Comparison of ENCODE assay signal across 25 cellular contexts in the genomic region with DNA sequence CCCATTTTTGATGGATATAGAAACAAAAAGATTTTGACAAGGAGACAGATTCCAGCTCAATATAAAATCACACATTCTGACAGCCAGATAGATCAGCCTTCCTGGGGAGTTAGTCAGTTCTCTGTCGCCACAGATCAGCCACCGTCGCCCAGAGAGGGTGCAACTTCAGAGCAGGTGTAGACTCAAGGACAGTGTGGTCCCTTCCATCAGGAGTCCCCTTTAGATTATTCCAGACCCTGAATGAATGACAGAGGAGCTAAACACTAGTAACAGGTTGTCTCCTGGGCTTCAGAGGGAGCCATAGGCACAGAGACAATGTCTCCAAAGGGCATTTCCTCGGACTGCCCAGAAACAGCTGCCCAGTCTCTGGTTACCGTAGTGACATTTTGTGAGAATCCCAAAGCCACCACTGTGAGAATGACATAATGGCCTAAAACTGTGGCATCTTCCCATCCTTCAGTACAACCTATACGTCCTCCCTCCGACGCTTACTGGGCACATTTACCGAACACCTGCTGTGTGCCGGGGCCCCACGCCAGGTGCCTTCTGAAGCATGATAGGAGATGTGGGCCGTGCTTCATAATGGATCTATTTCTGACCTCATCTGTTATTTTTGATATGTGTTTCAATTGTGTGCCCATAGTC. TPM values are rescaled to one million over a fixed set of nuclear protein-coding genes. Genes with fewer than 3 reads are reported as not detected.
DNase-seq lines count a peak whose midpoint lies in the region; ATAC-seq and TF ChIP-seq lines count a peak whose summit lies in the region.
"Had no signal": no experiment of that assay in that cellular context is flagged by ENCODE, and none has a peak within 500 bp of the region (broad histone marks: within the 10 kb centered on the region; RNA-seq: fewer than 3 reads in every experiment).

No MANE protein-coding gene starts in this region.

- H3K79me2 ChIP-seq in PC-3 (ENCODE audit: low read length) = no peaks in the 10 kb centered on the region

- H3K4me2 ChIP-seq in PC-3 (ENCODE audit: low read length) = no peak overlapping the region
- H3K4me2 ChIP-seq: neural progenitor cell had no signal

- H3K27me3 ChIP-seq in SJCRH30 (no peaks in the 10 kb centered on the region), stomach (no peaks in the 10 kb centered on the region), PC-3 (ENCODE audit: low read length) (no peaks in the 10 kb centered on the region)
- H3K27me3 ChIP-seq: dorsolateral prefrontal cortex, neural progenitor cell, upper lobe of right lung had no signal

- H3K27ac ChIP-seq in SJCRH30 (no peak overlapping the region), stomach (no peak overlapping the region), PC-3 (ENCODE audit: low read length) (no peak overlapping the region)
- H3K27ac ChIP-seq: neural progenitor cell, upper lobe of right lung had no signal

- no peak overlapping the region for H2AFZ ChIP-seq in PC-3 (ENCODE audit: low read length)
- H2AFZ ChIP-seq: neural progenitor cell had no signal

- 88 to 94% (median 93%) methylated on average over 11 to 12 of the region's 12 CpGs for WGBS in stomach, 5 donors

- CTCF ChIA-PET in PC-3 (lab: Charles Lee) = no interaction called here

- intact Hi-C loops in stomach (cut with DNase I; ENCODE audit: low total_unique reads) = no loop called here
- intact Hi-C loops in PC-3 (cut with micrococcal nuclease) = no loop called here

- no peak for TF ChIP-seq EP300 in stomach (IDR thresholded peaks at IDR 0.05)

- DNase-seq in NCI-H748 (lab: John Stamatoyannopoulos, UW; ENCODE audit: unreplicated experiment) = peak; percentile 9
- no peak for DNase-seq in NCI-H748 treated with DMSO at 0.1 percent for 48 hours (lab: John Stamatoyannopoulos, UW)
- peak; percentile 40 to 70 for DNase-seq in NCI-H2081 (lab: John Stamatoyannopoulos, UW)
- peak; percentile 48 to 72 for DNase-seq in SJCRH30
- peak; percentile 10 for DNase-seq in stomach
- DNase-seq in effector CD8-positive, alpha-beta T cell (lab: John Stamatoyannopoulos, UW) = no peak
- no peak for DNase-seq in PC-3
- DNase-seq: activated B cell treated with CpG ODN at 0.5 μM for 24 hours; activated CD4-positive, alpha-beta T cell treated with anti-CD3 and anti-CD28 coated beads, Interleukin-2, amount 50 U/mL, for 48 hours; activated effector memory CD4-positive, alpha-beta T cell treated with Interleukin-2 at 50 U/mL for 16 hours; activated naive CD8-positive, alpha-beta T cell treated with anti-CD3 and anti-CD28 coated beads, Interleukin-2, amount 10 ng/mL, durations not matched to agents 7 days and 5 days; CD8-positive, alpha-beta memory T cell; DMS79 treated with DMSO at 0.1 percent for 48 hours; KBM-7; kidney; NCI-H187 treated with DMSO at 0.1 percent for 48 hours; OCI-M1; stimulated activated CD8-positive, alpha-beta memory T cell treated with anti-CD3 and anti-CD28 coated beads, Interleukin-4, amount 100 ng/mL, for 48 hours; SW 1271; T1000; upper lobe of right lung had no signal

- BruUV-seq in PC-3 (replicated peaks; lab: Mats Ljungman, UMichigan) = no TSS peak

- TF ChIP-seq CTCF in stomach (IDR thresholded peaks at IDR 0.05) (no peak), PC-3 (conservative IDR thresholded peaks at IDR 0.05; ENCODE audit: low read depth, low read length) (no peak)

- ATAC-seq in HG03342 (IDR thresholded peaks at IDR 0.05; ENCODE audit: unreplicated experiment) (no peak), PC-3 (no peak)
- ATAC-seq: upper lobe of right lung had no signal

- POLR2A ChIA-PET in PC-3 (lab: Charles Lee; ENCODE audit: unreplicated experiment) = no interaction called here

- no peaks in the 10 kb centered on the region for H3K36me3 ChIP-seq in SJCRH30
- peaks cover 0 to 15% (median 13%) of the 10 kb centered on the region in 4 donors for H3K36me3 ChIP-seq in stomach
- H3K36me3 ChIP-seq in PC-3 (ENCODE audit: low read depth, low read length) = no peaks in the 10 kb centered on the region
- H3K36me3 ChIP-seq: neural progenitor cell, upper lobe of right lung had no signal

- H3F3A ChIP-seq in PC-3 (ENCODE audit: low read length, unreplicated experiment) = no peaks in the 10 kb centered on the region

- H3K4me3 ChIP-seq in SJCRH30 (no peak overlapping the region), stomach (no peak overlapping the region), PC-3 (ENCODE audit: low read length) (no peak overlapping the region)
- H3K4me3 ChIP-seq: dorsolateral prefrontal cortex, lung, neural progenitor cell, upper lobe of right lung had no signal

- TF ChIP-seq POLR2A in stomach (IDR thresholded peaks at IDR 0.05) = no peak

- no peaks in the 10 kb centered on the region for H4K20me1 ChIP-seq in PC-3 (ENCODE audit: low read length)

- H3K9me2 ChIP-seq in PC-3 (replicated peaks; ENCODE audit: low read length) = no peaks in the 10 kb centered on the region

- H3K4me1 ChIP-seq in SJCRH30 (peaks cover 36% of the 10 kb centered on the region), stomach (no peaks in the 10 kb centered on the region), PC-3 (ENCODE audit: insufficient read depth, low read length) (no peaks in the 10 kb centered on the region)
- H3K4me1 ChIP-seq: upper lobe of right lung had no signal

- H3K9me3 ChIP-seq in SJCRH30 (replicated peaks) (no peaks in the 10 kb centered on the region), stomach (no peaks in the 10 kb centered on the region), PC-3 (ENCODE audit: low read length) (no peaks in the 10 kb centered on the region)
- H3K9me3 ChIP-seq: upper lobe of right lung had no signal

- no peak overlapping the region for H3K9ac ChIP-seq in PC-3 (ENCODE audit: low read length)
- H3K9ac ChIP-seq: neural progenitor cell had no signal

RNA-seq across cellular contexts. Expression of gene SLC2A8, which starts 47.4 kb away (rescaled TPM):
- 13.1 and 16.7 TPM in 2 replicates for total RNA-seq in SJCRH30 (2014; rRNA removed; shearing (Covaris generic))
- total RNA-seq in stomach = 10 to 100 TPM in 4 of 5 donors, 1 to 10 TPM in 1; 4.7 to 36.2 (median 22.0) TPM
- polyA plus RNA-seq in stomach = 10 to 100 TPM; 10.1 to 15.3 (median 12.9) TPM
- 29.0 and 43.7 TPM in 2 replicates for total RNA-seq in PC-3 (2014; rRNA removed)

Comparison
In these comparisons a context has a peak if more than half of its experiments do, and no peak if none do; other contexts are left out.
1. DNase-seq: peak in NCI-H748 (single experiment), NCI-H2081 (2 of 2), SJCRH30 (2 of 2) and stomach (single experiment); none in NCI-H748 treated with DMSO at 0.1 percent for 48 hours (single experiment), effector CD8-positive, alpha-beta T cell (single experiment) and PC-3 (single experiment).